11 cellular contexts compared by ENCODE assay signal in genomic region chr7:33750177-33750576, GRCh38.
DNase-seq lines count a peak whose midpoint lies in the region; ATAC-seq and TF ChIP-seq lines count a peak whose summit lies in the region.
"Had no signal": no experiment of that assay in that cellular context is flagged by ENCODE, and none has a peak within 500 bp of the region (broad histone marks: within the 10 kb centered on the region; RNA-seq: fewer than 3 reads in every experiment).

No MANE protein-coding gene starts in this region.

- DNase-seq in osteoblast (ENCODE audit: insufficient read length, low spot score, missing footprints) (no peak), erythroblast (lab: John Stamatoyannopoulos, UW) (no peak), left ventricle myocardium inferior (no peak), OCI-M2 (lab: John Stamatoyannopoulos, UW; ENCODE audit: unreplicated experiment) (no peak), NCI-H1105 treated with DMSO at 0.1 percent for 48 hours (lab: John Stamatoyannopoulos, UW) (no peak)
- DNase-seq: NCI-H2081 treated with DMSO at 0.1 percent for 48 hours; stimulated activated CD4-positive, alpha-beta T cell treated with anti-CD3 and anti-CD28 coated beads, Interleukin-15, amount 100 ng/mL, for 24 hours had no signal

- no peaks in the 10 kb centered on the region for H4K20me1 ChIP-seq in osteoblast (ENCODE audit: insufficient read depth, low read length)

- peak overlapping the region; percentile 50 for H3K4me2 ChIP-seq in osteoblast (ENCODE audit: insufficient read depth, low read length)

- intact Hi-C loops in left ventricle myocardium inferior (cut with micrococcal nuclease): loop anchor here (10.0 kb wide), 1 partner anchor 185 kb away; no protein-coding TSS in a partner anchor

- ATAC-seq in GM19025 (IDR thresholded peaks at IDR 0.05; ENCODE audit: low read depth, unreplicated experiment) (peak; percentile 69), HG02623 (IDR thresholded peaks at IDR 0.05; ENCODE audit: unreplicated experiment) (peak; percentile 85), HG03565 (IDR thresholded peaks at IDR 0.05; ENCODE audit: unreplicated experiment) (peak; percentile 91)

- no peak overlapping the region for H2AFZ ChIP-seq in osteoblast (ENCODE audit: low read length)

- H3K36me3 ChIP-seq in osteoblast (ENCODE audit: insufficient read depth, low read length) (no peaks in the 10 kb centered on the region), left ventricle myocardium inferior (no peaks in the 10 kb centered on the region)

- no peak for TF ChIP-seq POLR2A in erythroblast (IDR thresholded peaks at IDR 0.05; ENCODE audit: low read length)

- H3K4me1 ChIP-seq in osteoblast (ENCODE audit: insufficient read depth, low read length) (peaks cover 32% of the 10 kb centered on the region), left ventricle myocardium inferior (peaks cover 9% of the 10 kb centered on the region)

- no peak for TF ChIP-seq CTCF in osteoblast (IDR thresholded peaks at IDR 0.05; ENCODE audit: extremely low read depth, low read depth, low read length)
- TF ChIP-seq CTCF in left ventricle myocardium inferior (IDR thresholded peaks at IDR 0.05; ENCODE audit: borderline replicate concordance): no peak

- no peak overlapping the region for H3K4me3 ChIP-seq in osteoblast (ENCODE audit: insufficient read depth, low read length)
- H3K4me3 ChIP-seq in left ventricle myocardium inferior: no peak overlapping the region

- H3K27me3 ChIP-seq in osteoblast (ENCODE audit: insufficient read depth, low read length): no peaks in the 10 kb centered on the region
- no peaks in the 10 kb centered on the region for H3K27me3 ChIP-seq in left ventricle myocardium inferior (ENCODE audit: low read depth)

- H3K27ac ChIP-seq in osteoblast (ENCODE audit: low read depth, low read length) (peak overlapping the region; percentile 67), left ventricle myocardium inferior (replicated peaks) (no peak overlapping the region)
- H3K27ac ChIP-seq: VCaP had no signal

- H3K79me2 ChIP-seq in osteoblast (ENCODE audit: insufficient read depth, low read length): no peaks in the 10 kb centered on the region

- H3K9me3 ChIP-seq in osteoblast (ENCODE audit: low read depth, low read length): no peaks in the 10 kb centered on the region
- H3K9me3 ChIP-seq in left ventricle myocardium inferior (replicated peaks): no peaks in the 10 kb centered on the region
